1 cellular context compared by ENCODE assay signal in genomic region chr1:21607549-21608529, GRCh38.
A peak's percentile ranks its signal among the peaks of the same experiment; 100 is the strongest.
TF ChIP-seq lines count a peak whose summit lies in the region.

No MANE protein-coding gene starts in this region.

TF ChIP-seq in K562, 482 proteins besides CTCF, POLR2A, EP300 and RAD21 (continued from another document):
- TF ChIP-seq VEZF1 (CRISPR knock-in tag; IDR thresholded peaks at IDR 0.05) = peak; percentile 60; the same call in 1 of the 2 replicates
- peak; percentile 63; the same call in 1 of the 2 replicates for TF ChIP-seq CTBP1 (IDR thresholded peaks at IDR 0.05; ENCODE audit: borderline replicate concordance)
- peak; percentile 71; the same call in 1 of the 2 replicates for TF ChIP-seq CREB3L1 (IDR thresholded peaks at IDR 0.05; ENCODE audit: borderline replicate concordance, low read depth)
- no peak for TF ChIP-seq ZBTB1 (CRISPR knock-in tag; IDR thresholded peaks at IDR 0.05; ENCODE audit: borderline replicate concordance, low read depth)
- TF ChIP-seq PHF8 (IDR thresholded peaks at IDR 0.05; ENCODE audit: borderline replicate concordance, low read length) = peak; percentile 61; the same call in 1 of the 2 replicates
- TF ChIP-seq FOXK2 (conservative IDR thresholded peaks at IDR 0.05 in 1 of 2, IDR thresholded peaks at IDR 0.05 in 1 of 2; ENCODE audit: low read depth in 2 of 2) = peak; percentile 76 to 82; a peak in 3 of 4 replicates
- TF ChIP-seq GTF2E2 (tag; IDR thresholded peaks at IDR 0.05) = no peak
- TF ChIP-seq ZNF316 (IDR thresholded peaks at IDR 0.05) = peak; percentile 70
- TF ChIP-seq FOXO4 (CRISPR knock-in tag; IDR thresholded peaks at IDR 0.05) = no peak
- TF ChIP-seq NFRKB (IDR thresholded peaks at IDR 0.05; ENCODE audit: low read depth) = peak; percentile 60
- peak; percentile 75 for TF ChIP-seq TBP (optimal IDR thresholded peaks at IDR 0.05; ENCODE audit: low read depth, low read length)
- TF ChIP-seq RBM39 (optimal IDR thresholded peaks at IDR 0.05; ENCODE audit: low read depth, low read length) = no peak
- no peak for TF ChIP-seq SRSF3 (IDR thresholded peaks at IDR 0.05; ENCODE audit: insufficient read depth, low read length)
- no peak for TF ChIP-seq ZNF551 (CRISPR knock-in tag; IDR thresholded peaks at IDR 0.05)
- no peak for TF ChIP-seq ATF3 (IDR thresholded peaks at IDR 0.05)
- TF ChIP-seq ATF3 (CRISPR knock-in tag; conservative IDR thresholded peaks at IDR 0.05) = peak; percentile 70; the same call in 1 of the 2 replicates
- TF ChIP-seq FIP1L1 (IDR thresholded peaks at IDR 0.05; ENCODE audit: low read depth, low read length, poor library complexity, severe bottlenecking) = no peak
- no peak for TF ChIP-seq ZBTB43 (CRISPR knock-in tag; IDR thresholded peaks at IDR 0.05)
- peak; percentile 75; the same call in 1 of the 2 replicates for TF ChIP-seq RREB1 (CRISPR knock-in tag; IDR thresholded peaks at IDR 0.05)
- TF ChIP-seq MTA3 (IDR thresholded peaks at IDR 0.05; ENCODE audit: borderline replicate concordance) = peak; percentile 1; the same call in 1 of the 2 replicates
- TF ChIP-seq CEBPB (tag; IDR thresholded peaks at IDR 0.05) = no peak
- no peak for TF ChIP-seq SIN3A (IDR thresholded peaks at IDR 0.05; ENCODE audit: borderline replicate concordance in 2 of 2, control insufficient read depth in 1 of 2, low read depth in 2 of 2, low read length in 2 of 2)
- TF ChIP-seq ZNF224 (CRISPR knock-in tag; IDR thresholded peaks at IDR 0.05) = no peak
- TF ChIP-seq MYC (IDR thresholded peaks at IDR 0.05; ENCODE audit: low read depth, low read length) = peak; percentile 69; the same call in 1 of the 2 replicates
- no peak for TF ChIP-seq MYC (CRISPR knock-in tag; IDR thresholded peaks at IDR 0.05; ENCODE audit: borderline replicate concordance, low read depth)
- peak; percentile 58; the same call in 1 of the 2 replicates for TF ChIP-seq HBP1 (CRISPR knock-in tag; IDR thresholded peaks at IDR 0.05)
- peak; percentile 35; the same call in 1 of the 2 replicates for TF ChIP-seq FOXP1 (CRISPR knock-in tag; IDR thresholded peaks at IDR 0.05)
- TF ChIP-seq ZNF668 (CRISPR knock-in tag; IDR thresholded peaks at IDR 0.05) = peak; percentile 27; the same call in 1 of the 2 replicates
- peak; percentile 46 for TF ChIP-seq CXXC5 (CRISPR knock-in tag; IDR thresholded peaks at IDR 0.05)
- TF ChIP-seq CSDE1 (IDR thresholded peaks at IDR 0.05) = no peak
- TF ChIP-seq DPF2 (IDR thresholded peaks at IDR 0.05) = peak; percentile 27; the same call in 1 of the 2 replicates
- peak; percentile 66 for TF ChIP-seq RB1 (IDR thresholded peaks at IDR 0.05; ENCODE audit: low read depth)
- no peak for TF ChIP-seq NCOA6 (IDR thresholded peaks at IDR 0.05)
- no peak for TF ChIP-seq BRF1 (IDR thresholded peaks at IDR 0.05; ENCODE audit: borderline replicate concordance, extremely low read depth, insufficient read length)
- TF ChIP-seq HLTF (IDR thresholded peaks at IDR 0.05) = no peak
- TF ChIP-seq THRA (IDR thresholded peaks at IDR 0.05) = no peak
- peak; percentile 31; the same call in 1 of the 2 replicates for TF ChIP-seq ZNF740 (CRISPR knock-in tag; IDR thresholded peaks at IDR 0.05)
- no peak for TF ChIP-seq ZNF740 (tag; IDR thresholded peaks at IDR 0.05)
- peak in 2 of 3 experiments; percentile 65 to 86 for TF ChIP-seq YY1 (IDR thresholded peaks at IDR 0.05; ENCODE audit: borderline replicate concordance in 1 of 3, control insufficient read depth in 1 of 3, extremely low read depth in 1 of 3, insufficient read depth in 3 of 3, insufficient read length in 1 of 3, insufficient replicate concordance in 2 of 3, low read depth in 1 of 3, low read length in 2 of 3)
